8 cellular contexts compared by ENCODE assay signal in the genomic region with DNA sequence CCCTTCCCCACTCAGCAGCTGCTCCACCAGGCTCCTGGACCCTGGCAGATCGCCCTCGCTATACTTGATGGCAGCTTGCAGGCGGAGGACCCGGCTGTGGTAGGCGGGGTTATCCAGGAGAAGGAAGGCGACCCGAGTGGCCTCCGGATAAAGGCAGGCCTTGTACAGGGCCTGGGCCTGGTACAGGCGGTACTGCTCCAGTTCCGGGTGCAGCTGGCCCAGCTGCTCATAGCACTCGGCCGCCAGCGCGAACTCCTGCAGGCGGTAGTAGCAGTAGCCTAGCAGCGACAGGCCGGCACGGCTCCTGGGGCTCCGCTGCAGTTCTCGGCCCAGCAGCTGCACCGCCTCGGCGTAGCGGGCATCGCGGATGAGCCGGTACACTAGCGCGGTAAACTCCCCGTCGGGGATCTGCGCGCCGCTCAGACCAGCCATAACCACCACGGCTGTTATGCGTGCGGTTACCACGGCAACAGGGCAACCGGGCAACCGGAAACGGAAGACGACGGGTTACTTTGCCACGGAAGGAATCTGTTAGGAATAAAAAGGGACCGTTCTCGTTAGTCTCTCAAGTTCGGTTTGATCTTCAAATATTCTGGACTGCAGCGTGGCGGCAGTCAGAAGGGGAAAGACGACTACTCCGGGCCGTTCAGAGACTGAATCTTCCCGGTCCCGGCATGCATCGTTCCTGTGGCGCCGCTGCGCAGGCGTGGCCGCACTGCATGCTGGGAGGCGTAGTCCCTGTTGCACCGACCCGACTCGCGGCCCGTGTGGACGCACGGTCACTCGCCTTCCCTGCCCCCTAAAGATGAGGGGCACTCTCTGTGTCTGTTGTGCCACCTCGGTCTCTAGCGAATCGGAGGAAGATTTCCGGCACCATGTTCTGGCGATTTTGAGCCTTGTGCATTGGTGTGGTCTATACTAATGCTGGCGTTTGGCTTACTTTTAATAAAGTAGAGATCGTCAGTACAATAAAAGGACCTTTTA.
A peak's percentile ranks its signal among the peaks of the same experiment; 100 is the strongest.
DNase-seq lines count a peak whose midpoint lies in the region; ATAC-seq and TF ChIP-seq lines count a peak whose summit lies in the region.

No MANE protein-coding gene starts in this region.

- H3K27me3 ChIP-seq in AG04450 (ENCODE audit: control insufficient read depth, insufficient read depth, low read length) (no peaks in the 10 kb centered on the region), spleen (replicated peaks in 1 of 7) (no peaks in the 10 kb centered on the region)

- peaks cover 0 to 14% (median 11%) of the 10 kb centered on the region in 6 donors for H3K4me1 ChIP-seq in spleen

- H3K36me3 ChIP-seq in spleen, result no peaks in the 10 kb centered on the region

- H3K4me3 ChIP-seq in AG04450 (ENCODE audit: low read depth, low read length) (peak overlapping the region; percentile 88), spleen (peak overlapping the region; percentile 72 to 96 (median 76))

- DNase-seq in AG04450 (ENCODE audit: low read depth, low spot score) (peak; percentile 51), NCI-H226 (peak; percentile 79), iris pigment epithelial cell (ENCODE audit: low read depth) (peak; percentile 86), spleen (peak; percentile 97)
- peak; percentile 75 to 84 (median 78) for DNase-seq in activated CD4-positive, CD25-positive, alpha-beta regulatory T cell (lab: John Stamatoyannopoulos, UW)
- peak; percentile 92 for DNase-seq in central memory CD4-positive, alpha-beta T cell

- TF ChIP-seq CTCF in AG04450 (IDR thresholded peaks at IDR 0.05; ENCODE audit: low read depth, low read length), result no peak
- peak in 1 of 11 experiments; percentile 5 for TF ChIP-seq CTCF in spleen (IDR thresholded peaks at IDR 0.05 in 8 of 11, conservative IDR thresholded peaks at IDR 0.05 in 3 of 11)

- POLR2A ChIA-PET in AG04450 (lab: Yijun Ruan, JAX), result no interaction called here

- intact Hi-C loops in spleen (cut with DNase I; ENCODE audit: low total_unique reads), result no loop called here

- WGBS in spleen, 5 donors, result 4 to 8% (median 5%) methylated on average over 32 to 76 of the region's 76 CpGs

- CTCF ChIA-PET in AG04450 (lab: Charles Lee), result interaction anchor here (0.9 to 7.5 kb wide), 3 partner anchors 12 to 129 kb away, joined by 3 to 68 read pairs (median 3); no protein-coding TSS in a partner anchor

- H3K27ac ChIP-seq in AG04450 (ENCODE audit: low read depth, low read length), result peak overlapping the region; percentile 92
- H3K27ac ChIP-seq in spleen, result peak overlapping the region; percentile 90 to 99 (median 97)

- no peak for TF ChIP-seq POLR2A in spleen (IDR thresholded peaks at IDR 0.05)

- no peaks in the 10 kb centered on the region; the same call in 1 of the 2 replicates for H3K9me3 ChIP-seq in AG04450 (ENCODE audit: control insufficient read depth, insufficient read depth, low read length)
- H3K9me3 ChIP-seq in spleen, result peaks cover 0 to 5% (median 0%) of the 10 kb centered on the region in 8 donors

- ATAC-seq in GM18907 (IDR thresholded peaks at IDR 0.05; ENCODE audit: unreplicated experiment) (peak; percentile 97), HG03139 (IDR thresholded peaks at IDR 0.05; ENCODE audit: unreplicated experiment) (peak; percentile 96)

Comparison
In these comparisons a context has a peak if more than half of its experiments do, and no peak if none do; other contexts are left out.
1. Peak in every context shown above with its lines: DNase-seq, ATAC-seq, H3K4me3 ChIP-seq and H3K27ac ChIP-seq.